ENCODE assay signal across 1 cellular context in the genomic region with DNA sequence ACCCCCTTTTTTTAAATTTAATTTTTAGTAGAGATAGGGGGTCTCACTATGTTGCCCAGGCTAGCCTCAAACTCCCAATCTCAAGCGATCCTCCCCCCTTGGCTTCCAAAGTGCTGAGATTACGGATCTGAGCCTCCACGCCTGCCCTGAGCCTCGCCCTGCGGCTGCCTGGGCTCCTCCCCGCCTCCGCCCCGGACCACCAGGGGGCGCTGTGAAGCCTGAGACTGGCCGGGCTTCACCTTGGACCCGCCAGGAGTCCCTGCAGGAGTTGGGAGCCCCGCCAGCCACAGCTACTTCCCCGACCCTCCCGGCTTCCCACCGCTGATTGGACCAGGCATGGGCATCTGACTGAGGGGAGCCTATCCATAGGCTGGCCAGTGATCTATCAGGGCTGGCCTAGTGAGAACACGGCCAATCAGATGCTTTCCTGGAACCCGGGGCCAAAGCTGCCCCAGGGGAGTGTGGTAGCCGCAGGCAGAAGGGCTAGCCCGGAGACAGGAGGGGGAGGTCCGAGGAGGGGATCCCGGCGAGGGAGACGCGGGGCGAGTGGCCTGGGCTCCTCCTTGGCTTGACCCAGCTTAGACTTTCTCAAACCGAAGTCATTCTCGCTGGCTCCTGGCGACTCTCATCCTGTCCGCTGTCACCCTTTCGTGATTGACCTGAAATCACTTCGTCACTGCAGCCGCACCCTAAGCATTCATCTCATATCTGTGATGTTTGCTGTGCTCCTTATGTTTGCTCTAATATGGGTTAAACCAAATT.
TF ChIP-seq lines count a peak whose summit lies in the region.

No MANE protein-coding gene starts in this region.

TF ChIP-seq in HepG2, 621 proteins besides CTCF, POLR2A, EP300 and RAD21 (continued from another document and continues in another):
- TF ChIP-seq, protein P1, sequence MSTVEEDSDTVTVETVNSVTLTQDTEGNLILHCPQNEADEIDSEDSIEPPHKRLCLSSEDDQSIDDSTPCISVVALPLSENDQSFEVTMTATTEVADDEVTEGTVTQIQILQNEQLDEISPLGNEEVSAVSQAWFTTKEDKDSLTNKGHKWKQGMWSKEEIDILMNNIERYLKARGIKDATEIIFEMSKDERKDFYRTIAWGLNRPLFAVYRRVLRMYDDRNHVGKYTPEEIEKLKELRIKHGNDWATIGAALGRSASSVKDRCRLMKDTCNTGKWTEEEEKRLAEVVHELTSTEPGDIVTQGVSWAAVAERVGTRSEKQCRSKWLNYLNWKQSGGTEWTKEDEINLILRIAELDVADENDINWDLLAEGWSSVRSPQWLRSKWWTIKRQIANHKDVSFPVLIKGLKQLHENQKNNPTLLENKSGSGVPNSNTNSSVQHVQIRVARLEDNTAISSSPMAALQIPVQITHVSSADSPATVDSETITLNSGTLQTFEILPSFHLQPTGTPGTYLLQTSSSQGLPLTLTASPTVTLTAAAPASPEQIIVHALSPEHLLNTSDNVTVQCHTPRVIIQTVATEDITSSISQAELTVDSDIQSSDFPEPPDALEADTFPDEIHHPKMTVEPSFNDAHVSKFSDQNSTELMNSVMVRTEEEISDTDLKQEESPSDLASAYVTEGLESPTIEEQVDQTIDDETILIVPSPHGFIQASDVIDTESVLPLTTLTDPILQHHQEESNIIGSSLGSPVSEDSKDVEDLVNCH (CRISPR knock-in tag; IDR thresholded peaks at IDR 0.05): no peak
- no peak for TF ChIP-seq ZNF180 (CRISPR knock-in tag; IDR thresholded peaks at IDR 0.05; ENCODE audit: borderline replicate concordance, low read depth)
- TF ChIP-seq MAZ (IDR thresholded peaks at IDR 0.05; ENCODE audit: borderline replicate concordance, low read depth, low read length): peak; percentile 75; the same call in 1 of the 2 replicates
- TF ChIP-seq MAZ (CRISPR knock-in tag; IDR thresholded peaks at IDR 0.05; ENCODE audit: low read depth): peak; percentile 86
- 0 out of 2 replicates have a peak, but pooled peaks have one; percentile 30 for TF ChIP-seq SP4 (CRISPR knock-in tag; IDR thresholded peaks at IDR 0.05)
- TF ChIP-seq DNMT1 (CRISPR knock-in tag; IDR thresholded peaks at IDR 0.05): no peak
- TF ChIP-seq, protein P2, sequence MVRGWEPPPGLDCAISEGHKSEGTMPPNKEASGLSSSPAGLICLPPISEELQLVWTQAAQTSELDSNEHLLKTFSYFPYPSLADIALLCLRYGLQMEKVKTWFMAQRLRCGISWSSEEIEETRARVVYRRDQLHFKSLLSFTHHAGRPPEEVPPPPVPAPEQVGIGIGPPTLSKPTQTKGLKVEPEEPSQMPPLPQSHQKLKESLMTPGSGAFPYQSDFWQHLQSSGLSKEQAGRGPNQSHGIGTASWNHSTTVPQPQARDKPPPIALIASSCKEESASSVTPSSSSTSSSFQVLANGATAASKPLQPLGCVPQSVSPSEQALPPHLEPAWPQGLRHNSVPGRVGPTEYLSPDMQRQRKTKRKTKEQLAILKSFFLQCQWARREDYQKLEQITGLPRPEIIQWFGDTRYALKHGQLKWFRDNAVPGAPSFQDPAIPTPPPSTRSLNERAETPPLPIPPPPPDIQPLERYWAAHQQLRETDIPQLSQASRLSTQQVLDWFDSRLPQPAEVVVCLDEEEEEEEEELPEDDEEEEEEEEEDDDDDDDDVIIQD (CRISPR knock-in tag; IDR thresholded peaks at IDR 0.05; ENCODE audit: low read depth): peak; percentile 89
- no peak for TF ChIP-seq ZZZ3 (CRISPR knock-in tag; IDR thresholded peaks at IDR 0.05; ENCODE audit: borderline replicate concordance)
- TF ChIP-seq, protein P3, sequence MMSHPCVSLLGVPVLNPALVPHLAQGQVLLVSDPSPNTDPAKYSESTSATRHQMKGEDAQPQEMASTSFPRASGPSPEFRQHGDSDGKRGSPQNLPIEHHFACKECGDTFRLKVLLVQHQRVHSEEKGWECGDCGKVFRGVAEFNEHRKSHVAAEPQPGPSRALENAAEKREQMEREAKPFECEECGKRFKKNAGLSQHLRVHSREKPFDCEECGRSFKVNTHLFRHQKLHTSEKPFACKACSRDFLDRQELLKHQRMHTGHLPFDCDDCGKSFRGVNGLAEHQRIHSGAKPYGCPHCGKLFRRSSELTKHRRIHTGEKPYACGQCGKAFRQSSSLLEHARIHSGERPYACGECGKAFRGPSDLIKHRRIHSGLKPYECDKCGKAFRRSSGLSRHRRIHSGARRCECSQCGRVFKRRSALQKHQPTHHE (CRISPR knock-in tag; IDR thresholded peaks at IDR 0.05; ENCODE audit: borderline replicate concordance): no peak
- TF ChIP-seq, protein P4, sequence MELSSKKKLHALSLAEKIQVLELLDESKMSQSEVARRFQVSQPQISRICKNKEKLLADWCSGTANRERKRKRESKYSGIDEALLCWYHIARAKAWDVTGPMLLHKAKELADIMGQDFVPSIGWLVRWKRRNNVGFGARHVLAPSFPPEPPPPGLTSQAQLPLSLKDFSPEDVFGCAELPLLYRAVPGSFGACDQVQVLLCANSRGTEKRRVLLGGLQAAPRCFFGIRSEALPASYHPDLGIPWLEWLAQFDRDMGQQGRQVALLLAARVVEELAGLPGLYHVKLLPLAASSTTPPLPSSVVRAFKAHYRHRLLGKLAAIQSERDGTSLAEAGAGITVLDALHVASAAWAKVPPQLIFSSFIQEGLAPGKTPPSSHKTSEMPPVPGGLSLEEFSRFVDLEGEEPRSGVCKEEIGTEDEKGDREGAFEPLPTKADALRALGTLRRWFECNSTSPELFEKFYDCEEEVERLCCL (CRISPR knock-in tag; IDR thresholded peaks at IDR 0.05; ENCODE audit: borderline replicate concordance): no peak
- peak; percentile 59; the same call in 1 of the 2 replicates for TF ChIP-seq KLF6 (CRISPR knock-in tag; IDR thresholded peaks at IDR 0.05)
- no peak; the same call in 2 of the 3 replicates for TF ChIP-seq MXI1 (IDR thresholded peaks at IDR 0.05; ENCODE audit: borderline replicate concordance, low read depth, low read length)
- TF ChIP-seq ZBTB20 (CRISPR knock-in tag; IDR thresholded peaks at IDR 0.05; ENCODE audit: borderline replicate concordance, low read depth): 0 out of 2 replicates have a peak, but pooled peaks have one; percentile 15
- TF ChIP-seq NR1H2 (CRISPR knock-in tag; IDR thresholded peaks at IDR 0.05; ENCODE audit: borderline replicate concordance, low read depth): no peak
- no peak for TF ChIP-seq CCAR2 (optimal IDR thresholded peaks at IDR 0.05; ENCODE audit: low read depth, low read length)
- TF ChIP-seq ZNF136 (CRISPR knock-in tag; IDR thresholded peaks at IDR 0.05; ENCODE audit: low read depth): no peak; the same call in none of the 2 replicates
- TF ChIP-seq PHF8 (CRISPR knock-in tag; IDR thresholded peaks at IDR 0.05): peak; percentile 71
- TF ChIP-seq ZBTB38 (CRISPR knock-in tag; IDR thresholded peaks at IDR 0.05): peak; percentile 42; the same call in 1 of the 2 replicates
- no peak for TF ChIP-seq ZNF567 (CRISPR knock-in tag; IDR thresholded peaks at IDR 0.05; ENCODE audit: borderline replicate concordance)
- TF ChIP-seq THAP11 (CRISPR knock-in tag; IDR thresholded peaks at IDR 0.05): peak; percentile 72
- TF ChIP-seq, protein P5, sequence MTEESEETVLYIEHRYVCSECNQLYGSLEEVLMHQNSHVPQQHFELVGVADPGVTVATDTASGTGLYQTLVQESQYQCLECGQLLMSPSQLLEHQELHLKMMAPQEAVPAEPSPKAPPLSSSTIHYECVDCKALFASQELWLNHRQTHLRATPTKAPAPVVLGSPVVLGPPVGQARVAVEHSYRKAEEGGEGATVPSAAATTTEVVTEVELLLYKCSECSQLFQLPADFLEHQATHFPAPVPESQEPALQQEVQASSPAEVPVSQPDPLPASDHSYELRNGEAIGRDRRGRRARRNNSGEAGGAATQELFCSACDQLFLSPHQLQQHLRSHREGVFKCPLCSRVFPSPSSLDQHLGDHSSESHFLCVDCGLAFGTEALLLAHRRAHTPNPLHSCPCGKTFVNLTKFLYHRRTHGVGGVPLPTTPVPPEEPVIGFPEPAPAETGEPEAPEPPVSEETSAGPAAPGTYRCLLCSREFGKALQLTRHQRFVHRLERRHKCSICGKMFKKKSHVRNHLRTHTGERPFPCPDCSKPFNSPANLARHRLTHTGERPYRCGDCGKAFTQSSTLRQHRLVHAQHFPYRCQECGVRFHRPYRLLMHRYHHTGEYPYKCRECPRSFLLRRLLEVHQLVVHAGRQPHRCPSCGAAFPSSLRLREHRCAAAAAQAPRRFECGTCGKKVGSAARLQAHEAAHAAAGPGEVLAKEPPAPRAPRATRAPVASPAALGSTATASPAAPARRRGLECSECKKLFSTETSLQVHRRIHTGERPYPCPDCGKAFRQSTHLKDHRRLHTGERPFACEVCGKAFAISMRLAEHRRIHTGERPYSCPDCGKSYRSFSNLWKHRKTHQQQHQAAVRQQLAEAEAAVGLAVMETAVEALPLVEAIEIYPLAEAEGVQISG (CRISPR knock-in tag; IDR thresholded peaks at IDR 0.05): peak; percentile 89
- no peak for TF ChIP-seq WIZ (CRISPR knock-in tag; IDR thresholded peaks at IDR 0.05)
- no peak for TF ChIP-seq ZNF260 (CRISPR knock-in tag; IDR thresholded peaks at IDR 0.05; ENCODE audit: borderline replicate concordance, low read depth)
- peak; percentile 29 for TF ChIP-seq FOSL2 (CRISPR knock-in tag; IDR thresholded peaks at IDR 0.05)
- TF ChIP-seq, protein P6, sequence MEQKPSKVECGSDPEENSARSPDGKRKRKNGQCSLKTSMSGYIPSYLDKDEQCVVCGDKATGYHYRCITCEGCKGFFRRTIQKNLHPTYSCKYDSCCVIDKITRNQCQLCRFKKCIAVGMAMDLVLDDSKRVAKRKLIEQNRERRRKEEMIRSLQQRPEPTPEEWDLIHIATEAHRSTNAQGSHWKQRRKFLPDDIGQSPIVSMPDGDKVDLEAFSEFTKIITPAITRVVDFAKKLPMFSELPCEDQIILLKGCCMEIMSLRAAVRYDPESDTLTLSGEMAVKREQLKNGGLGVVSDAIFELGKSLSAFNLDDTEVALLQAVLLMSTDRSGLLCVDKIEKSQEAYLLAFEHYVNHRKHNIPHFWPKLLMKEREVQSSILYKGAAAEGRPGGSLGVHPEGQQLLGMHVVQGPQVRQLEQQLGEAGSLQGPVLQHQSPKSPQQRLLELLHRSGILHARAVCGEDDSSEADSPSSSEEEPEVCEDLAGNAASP (CRISPR knock-in tag; IDR thresholded peaks at IDR 0.05; ENCODE audit: borderline replicate concordance): peak; percentile 75; the same call in 1 of the 2 replicates
- no peak; the same call in 1 of the 2 replicates for TF ChIP-seq KDM6A (CRISPR knock-in tag; IDR thresholded peaks at IDR 0.05; ENCODE audit: low read depth)
- TF ChIP-seq, protein P7, sequence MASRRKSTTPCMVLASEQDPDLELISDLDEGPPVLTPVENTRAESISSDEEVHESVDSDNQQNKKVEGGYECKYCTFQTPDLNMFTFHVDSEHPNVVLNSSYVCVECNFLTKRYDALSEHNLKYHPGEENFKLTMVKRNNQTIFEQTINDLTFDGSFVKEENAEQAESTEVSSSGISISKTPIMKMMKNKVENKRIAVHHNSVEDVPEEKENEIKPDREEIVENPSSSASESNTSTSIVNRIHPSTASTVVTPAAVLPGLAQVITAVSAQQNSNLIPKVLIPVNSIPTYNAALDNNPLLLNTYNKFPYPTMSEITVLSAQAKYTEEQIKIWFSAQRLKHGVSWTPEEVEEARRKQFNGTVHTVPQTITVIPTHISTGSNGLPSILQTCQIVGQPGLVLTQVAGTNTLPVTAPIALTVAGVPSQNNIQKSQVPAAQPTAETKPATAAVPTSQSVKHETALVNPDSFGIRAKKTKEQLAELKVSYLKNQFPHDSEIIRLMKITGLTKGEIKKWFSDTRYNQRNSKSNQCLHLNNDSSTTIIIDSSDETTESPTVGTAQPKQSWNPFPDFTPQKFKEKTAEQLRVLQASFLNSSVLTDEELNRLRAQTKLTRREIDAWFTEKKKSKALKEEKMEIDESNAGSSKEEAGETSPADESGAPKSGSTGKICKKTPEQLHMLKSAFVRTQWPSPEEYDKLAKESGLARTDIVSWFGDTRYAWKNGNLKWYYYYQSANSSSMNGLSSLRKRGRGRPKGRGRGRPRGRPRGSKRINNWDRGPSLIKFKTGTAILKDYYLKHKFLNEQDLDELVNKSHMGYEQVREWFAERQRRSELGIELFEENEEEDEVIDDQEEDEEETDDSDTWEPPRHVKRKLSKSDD (CRISPR knock-in tag; IDR thresholded peaks at IDR 0.05; ENCODE audit: low read depth): 0 out of 2 replicates have a peak, but pooled peaks have one; percentile 10
- TF ChIP-seq SNAI1 (CRISPR knock-in tag; IDR thresholded peaks at IDR 0.05; ENCODE audit: borderline replicate concordance): 0 out of 2 replicates have a peak, but pooled peaks have one; percentile 42
- TF ChIP-seq, protein P8, sequence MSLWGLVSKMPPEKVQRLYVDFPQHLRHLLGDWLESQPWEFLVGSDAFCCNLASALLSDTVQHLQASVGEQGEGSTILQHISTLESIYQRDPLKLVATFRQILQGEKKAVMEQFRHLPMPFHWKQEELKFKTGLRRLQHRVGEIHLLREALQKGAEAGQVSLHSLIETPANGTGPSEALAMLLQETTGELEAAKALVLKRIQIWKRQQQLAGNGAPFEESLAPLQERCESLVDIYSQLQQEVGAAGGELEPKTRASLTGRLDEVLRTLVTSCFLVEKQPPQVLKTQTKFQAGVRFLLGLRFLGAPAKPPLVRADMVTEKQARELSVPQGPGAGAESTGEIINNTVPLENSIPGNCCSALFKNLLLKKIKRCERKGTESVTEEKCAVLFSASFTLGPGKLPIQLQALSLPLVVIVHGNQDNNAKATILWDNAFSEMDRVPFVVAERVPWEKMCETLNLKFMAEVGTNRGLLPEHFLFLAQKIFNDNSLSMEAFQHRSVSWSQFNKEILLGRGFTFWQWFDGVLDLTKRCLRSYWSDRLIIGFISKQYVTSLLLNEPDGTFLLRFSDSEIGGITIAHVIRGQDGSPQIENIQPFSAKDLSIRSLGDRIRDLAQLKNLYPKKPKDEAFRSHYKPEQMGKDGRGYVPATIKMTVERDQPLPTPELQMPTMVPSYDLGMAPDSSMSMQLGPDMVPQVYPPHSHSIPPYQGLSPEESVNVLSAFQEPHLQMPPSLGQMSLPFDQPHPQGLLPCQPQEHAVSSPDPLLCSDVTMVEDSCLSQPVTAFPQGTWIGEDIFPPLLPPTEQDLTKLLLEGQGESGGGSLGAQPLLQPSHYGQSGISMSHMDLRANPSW (CRISPR knock-in tag; IDR thresholded peaks at IDR 0.05; ENCODE audit: borderline replicate concordance): no peak
- TF ChIP-seq, protein P9, sequence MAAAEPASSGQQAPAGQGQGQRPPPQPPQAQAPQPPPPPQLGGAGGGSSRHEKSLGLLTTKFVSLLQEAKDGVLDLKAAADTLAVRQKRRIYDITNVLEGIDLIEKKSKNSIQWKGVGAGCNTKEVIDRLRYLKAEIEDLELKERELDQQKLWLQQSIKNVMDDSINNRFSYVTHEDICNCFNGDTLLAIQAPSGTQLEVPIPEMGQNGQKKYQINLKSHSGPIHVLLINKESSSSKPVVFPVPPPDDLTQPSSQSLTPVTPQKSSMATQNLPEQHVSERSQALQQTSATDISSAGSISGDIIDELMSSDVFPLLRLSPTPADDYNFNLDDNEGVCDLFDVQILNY (CRISPR knock-in tag; conservative IDR thresholded peaks at IDR 0.05): no peak
- TF ChIP-seq SOX6 (IDR thresholded peaks at IDR 0.05): no peak
- peak; percentile 65 for TF ChIP-seq SOX6 (CRISPR knock-in tag; IDR thresholded peaks at IDR 0.05)
- TF ChIP-seq ZNF501 (CRISPR knock-in tag; IDR thresholded peaks at IDR 0.05): peak; percentile 96
- TF ChIP-seq TBP (CRISPR knock-in tag; IDR thresholded peaks at IDR 0.05): no peak
- peak; percentile 26; the same call in 1 of the 2 replicates for TF ChIP-seq HCFC1 (IDR thresholded peaks at IDR 0.05; ENCODE audit: low read depth, low read length)
- no peak for TF ChIP-seq FIP1L1 (IDR thresholded peaks at IDR 0.05; ENCODE audit: borderline replicate concordance, insufficient read depth, low read depth, low read length)
- TF ChIP-seq HIVEP1 (CRISPR knock-in tag; IDR thresholded peaks at IDR 0.05): peak; percentile 96
- TF ChIP-seq ZNF724P (CRISPR knock-in tag; IDR thresholded peaks at IDR 0.05; ENCODE audit: borderline replicate concordance): peak; percentile 58; the same call in 1 of the 2 replicates
- no peak for TF ChIP-seq IKZF1 (IDR thresholded peaks at IDR 0.05)
- no peak for TF ChIP-seq HHEX (CRISPR knock-in tag; IDR thresholded peaks at IDR 0.05)
